24 cellular contexts compared by ENCODE assay signal in the genomic region with DNA sequence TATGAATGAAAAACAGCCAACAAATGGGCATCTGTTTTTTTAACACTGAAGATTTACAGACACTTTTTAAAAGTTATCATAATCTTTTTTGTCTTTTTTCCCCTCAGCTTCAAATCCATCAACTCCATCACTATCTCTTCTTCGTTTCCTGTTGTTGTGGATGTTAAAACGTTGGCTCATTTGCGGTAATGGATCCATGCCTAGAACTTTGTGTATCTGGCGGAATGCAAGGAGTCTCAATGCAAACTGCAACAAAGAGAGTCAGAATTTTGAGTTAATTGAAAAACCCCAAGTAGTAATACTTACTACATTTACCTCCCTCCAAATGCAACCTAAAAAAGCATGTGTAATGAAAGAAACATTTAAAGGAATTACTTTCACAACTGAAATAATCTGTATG.
"Had no signal": no experiment of that assay in that cellular context is flagged by ENCODE, and none has a peak within 500 bp of the region (broad histone marks: within the 10 kb centered on the region; RNA-seq: fewer than 3 reads in every experiment).

No MANE protein-coding gene starts in this region.

- H3K9me3 Mint-ChIP-seq: activated naive CD4-positive, alpha-beta T cell treated with anti-CD3 and anti-CD28 coated beads, Interleukin-2, amount 10 ng/mL, durations not matched to agents 7 days and 5 days; mesothelial cell of epicardium; naive thymus-derived CD8-positive, alpha-beta T cell; T-helper 2 cell treated with Interferon-gamma antibody and Interleukin-4, amounts not matched to agents 5 μg/mL and 100 μg/mL, for 36 hours had no signal

- H3K9me2 ChIP-seq: SK-N-SH had no signal

- ATAC-seq: activated CD8-positive, alpha-beta memory T cell treated with anti-CD3 and anti-CD28 coated beads, Interleukin-2, amount 10 ng/mL, durations not matched to agents 7 days and 5 days; left lobe of liver; naive thymus-derived CD8-positive, alpha-beta T cell had no signal

- H3K9ac ChIP-seq: SK-N-SH had no signal

- H3K27ac ChIP-seq: brain microvascular endothelial cell, thoracic aorta, upper lobe of left lung had no signal

- H3K4me1 Mint-ChIP-seq: activated naive CD4-positive, alpha-beta T cell treated with anti-CD3 and anti-CD28 coated beads, Interleukin-2, amount 10 ng/mL, durations not matched to agents 7 days and 5 days; mesothelial cell of epicardium; naive thymus-derived CD8-positive, alpha-beta T cell had no signal

- H3K9me3 ChIP-seq: heart right ventricle, SK-N-SH, thoracic aorta, upper lobe of left lung had no signal

- H3K4me3 ChIP-seq: heart right ventricle, thoracic aorta, upper lobe of left lung had no signal

- H3K27me3 ChIP-seq: brain microvascular endothelial cell, heart right ventricle, upper lobe of left lung had no signal

- H3K27me3 Mint-ChIP-seq: activated CD8-positive, alpha-beta memory T cell treated with anti-CD3 and anti-CD28 coated beads, Interleukin-2, amount 10 ng/mL, durations not matched to agents 7 days and 5 days; activated naive CD4-positive, alpha-beta T cell treated with anti-CD3 and anti-CD28 coated beads, Interleukin-2, amount 10 ng/mL, durations not matched to agents 7 days and 5 days; naive thymus-derived CD8-positive, alpha-beta T cell; progenitor cell of endocrine pancreas had no signal

- H3K27ac Mint-ChIP-seq: activated CD8-positive, alpha-beta memory T cell treated with anti-CD3 and anti-CD28 coated beads, Interleukin-2, amount 10 ng/mL, durations not matched to agents 7 days and 5 days; activated naive CD4-positive, alpha-beta T cell treated with anti-CD3 and anti-CD28 coated beads, Interleukin-2, amount 10 ng/mL, durations not matched to agents 7 days and 5 days; progenitor cell of endocrine pancreas; T-helper 2 cell treated with Interferon-gamma antibody and Interleukin-4, amounts not matched to agents 5 μg/mL and 100 μg/mL, for 36 hours had no signal

- H3K4me1 ChIP-seq: heart right ventricle, upper lobe of left lung had no signal

- H3K4me2 ChIP-seq: SK-N-SH had no signal

- H3K4me3 Mint-ChIP-seq: activated CD8-positive, alpha-beta memory T cell treated with anti-CD3 and anti-CD28 coated beads, Interleukin-2, amount 10 ng/mL, durations not matched to agents 7 days and 5 days; activated naive CD4-positive, alpha-beta T cell treated with anti-CD3 and anti-CD28 coated beads, Interleukin-2, amount 10 ng/mL, durations not matched to agents 7 days and 5 days; mesothelial cell of epicardium; naive thymus-derived CD8-positive, alpha-beta T cell; T-helper 2 cell treated with Interferon-gamma antibody and Interleukin-4, amounts not matched to agents 5 μg/mL and 100 μg/mL, for 36 hours had no signal

- DNase-seq: activated CD4-positive, alpha-beta T cell treated with anti-CD3 and anti-CD28 coated beads for 4 hours; activated CD4-positive, alpha-beta T cell treated with anti-CD3 and anti-CD28 coated beads, Interleukin-2, amount 50 U/mL, for 48 hours; activated CD8-positive, alpha-beta memory T cell treated with anti-CD3 and anti-CD28 coated beads, Interleukin-2, amount 10 ng/mL, durations not matched to agents 7 days and 5 days; activated effector memory CD4-positive, alpha-beta T cell treated with anti-CD3 and anti-CD28 coated beads, Interleukin-2, amount 50 U/mL, for 16 hours; activated naive CD4-positive, alpha-beta T cell treated with anti-CD3 and anti-CD28 coated beads, Interleukin-2, amount 10 ng/mL, durations not matched to agents 7 days and 5 days; activated T-cell treated with anti-CD3 and anti-CD28 coated beads for 4 hours; aorta; brain microvascular endothelial cell; central memory CD4-positive, alpha-beta T cell; effector memory CD4-positive, alpha-beta T cell; heart right ventricle; kidney; naive thymus-derived CD8-positive, alpha-beta T cell; retina; SK-N-SH; stimulated activated CD4-positive, alpha-beta T cell treated with anti-CD3 and anti-CD28 coated beads, Interleukin-2, amount 100 ng/mL, for 48 hours; stimulated activated CD8-positive, alpha-beta memory T cell treated with anti-CD3 and anti-CD28 coated beads, Interleukin-4, amount 100 ng/mL, for 48 hours; stimulated activated naive CD4-positive, alpha-beta T cell; upper lobe of left lung had no signal
